1 cellular context compared by ENCODE assay signal in the genomic region with DNA sequence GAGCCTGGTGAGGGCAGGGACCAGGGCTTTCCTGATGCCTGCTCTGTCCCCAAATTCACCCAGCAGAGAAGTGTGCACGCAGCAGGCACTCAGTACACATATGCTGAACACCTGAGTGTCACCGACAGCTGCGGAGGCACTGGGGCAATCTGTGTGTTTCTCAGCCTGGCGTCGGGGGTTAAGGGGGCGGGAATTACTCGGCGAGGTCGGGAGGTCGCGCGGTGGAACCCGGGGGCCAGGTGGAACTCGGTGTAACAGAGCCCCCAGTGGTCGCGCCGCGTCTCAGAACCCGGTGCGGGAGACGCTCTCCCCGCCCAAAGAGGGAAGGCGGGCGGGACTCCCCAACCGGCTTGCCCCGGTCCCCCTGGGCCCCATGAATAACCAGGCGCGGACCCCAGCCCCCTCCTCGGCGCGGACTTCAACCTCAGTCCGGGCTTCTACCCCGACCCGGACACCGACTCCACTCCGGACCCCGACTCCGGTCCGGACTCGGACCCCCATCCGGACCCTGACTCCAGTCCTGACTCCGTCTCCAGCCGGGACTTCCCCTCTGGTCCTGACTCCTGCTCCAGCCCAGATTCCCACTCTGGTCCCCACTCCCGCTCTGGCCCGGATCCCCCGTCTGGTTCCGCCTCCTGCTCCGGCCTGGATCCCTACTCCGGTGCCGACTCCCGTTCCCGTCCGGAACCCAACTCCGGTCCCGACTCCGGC.
TF ChIP-seq lines count a peak whose summit lies in the region.

Gene SELENOV (plus strand): TSS at position 300 of the 711 bp plus-strand sequence. CDS start 74 bp downstream, at position 374.

TF ChIP-seq in HepG2, 621 proteins besides CTCF, POLR2A, EP300 and RAD21 (continued from another document and continues in another):
- TF ChIP-seq MNT (IDR thresholded peaks at IDR 0.05): no peak
- no peak for TF ChIP-seq RARA (CRISPR knock-in tag; IDR thresholded peaks at IDR 0.05)
- TF ChIP-seq KDM5B (CRISPR knock-in tag; IDR thresholded peaks at IDR 0.05; ENCODE audit: borderline replicate concordance): 0 out of 2 replicates have a peak, but pooled peaks have one; percentile 15
- TF ChIP-seq RFXANK (CRISPR knock-in tag; IDR thresholded peaks at IDR 0.05): no peak
- TF ChIP-seq PRMT3 (CRISPR knock-in tag; IDR thresholded peaks at IDR 0.05; ENCODE audit: borderline replicate concordance, low read depth): no peak
- no peak for TF ChIP-seq GLI4 (CRISPR knock-in tag; IDR thresholded peaks at IDR 0.05; ENCODE audit: borderline replicate concordance)
- no peak for TF ChIP-seq KMT2A (CRISPR knock-in tag; IDR thresholded peaks at IDR 0.05)
- no peak for TF ChIP-seq KAT7 (CRISPR knock-in tag; IDR thresholded peaks at IDR 0.05; ENCODE audit: borderline replicate concordance)
- TF ChIP-seq, protein P1, sequence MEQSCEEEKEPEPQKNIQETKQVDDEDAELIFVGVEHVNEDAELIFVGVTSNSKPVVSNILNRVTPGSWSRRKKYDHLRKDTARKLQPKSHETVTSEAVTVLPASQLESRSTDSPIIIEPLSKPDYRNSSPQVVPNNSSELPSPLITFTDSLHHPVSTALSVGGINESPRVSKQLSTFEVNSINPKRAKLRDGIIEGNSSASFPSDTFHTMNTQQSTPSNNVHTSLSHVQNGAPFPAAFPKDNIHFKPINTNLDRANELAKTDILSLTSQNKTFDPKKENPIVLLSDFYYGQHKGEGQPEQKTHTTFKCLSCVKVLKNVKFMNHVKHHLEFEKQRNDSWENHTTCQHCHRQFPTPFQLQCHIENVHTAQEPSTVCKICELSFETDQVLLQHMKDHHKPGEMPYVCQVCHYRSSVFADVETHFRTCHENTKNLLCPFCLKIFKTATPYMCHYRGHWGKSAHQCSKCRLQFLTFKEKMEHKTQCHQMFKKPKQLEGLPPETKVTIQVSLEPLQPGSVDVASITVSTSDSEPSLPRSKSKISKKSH (CRISPR knock-in tag; IDR thresholded peaks at IDR 0.05; ENCODE audit: borderline replicate concordance): 0 out of 2 replicates have a peak, but pooled peaks have one; percentile 1
- TF ChIP-seq, protein P2, sequence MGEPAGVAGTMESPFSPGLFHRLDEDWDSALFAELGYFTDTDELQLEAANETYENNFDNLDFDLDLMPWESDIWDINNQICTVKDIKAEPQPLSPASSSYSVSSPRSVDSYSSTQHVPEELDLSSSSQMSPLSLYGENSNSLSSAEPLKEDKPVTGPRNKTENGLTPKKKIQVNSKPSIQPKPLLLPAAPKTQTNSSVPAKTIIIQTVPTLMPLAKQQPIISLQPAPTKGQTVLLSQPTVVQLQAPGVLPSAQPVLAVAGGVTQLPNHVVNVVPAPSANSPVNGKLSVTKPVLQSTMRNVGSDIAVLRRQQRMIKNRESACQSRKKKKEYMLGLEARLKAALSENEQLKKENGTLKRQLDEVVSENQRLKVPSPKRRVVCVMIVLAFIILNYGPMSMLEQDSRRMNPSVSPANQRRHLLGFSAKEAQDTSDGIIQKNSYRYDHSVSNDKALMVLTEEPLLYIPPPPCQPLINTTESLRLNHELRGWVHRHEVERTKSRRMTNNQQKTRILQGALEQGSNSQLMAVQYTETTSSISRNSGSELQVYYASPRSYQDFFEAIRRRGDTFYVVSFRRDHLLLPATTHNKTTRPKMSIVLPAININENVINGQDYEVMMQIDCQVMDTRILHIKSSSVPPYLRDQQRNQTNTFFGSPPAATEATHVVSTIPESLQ (CRISPR knock-in tag; conservative IDR thresholded peaks at IDR 0.05): no peak
- TF ChIP-seq RBAK (CRISPR knock-in tag; IDR thresholded peaks at IDR 0.05): no peak
- TF ChIP-seq ZNF431 (CRISPR knock-in tag; IDR thresholded peaks at IDR 0.05; ENCODE audit: borderline replicate concordance, low read depth): no peak
- no peak for TF ChIP-seq ZNF296 (CRISPR knock-in tag; conservative IDR thresholded peaks at IDR 0.05)
- no peak for TF ChIP-seq ZNF589 (CRISPR knock-in tag; conservative IDR thresholded peaks at IDR 0.05)
- no peak for TF ChIP-seq ZNF792 (CRISPR knock-in tag; IDR thresholded peaks at IDR 0.05)
- TF ChIP-seq HDAC1 (CRISPR knock-in tag; IDR thresholded peaks at IDR 0.05): peak; percentile 43; the same call in 1 of the 2 replicates
- peak; percentile 46; the same call in 1 of the 2 replicates for TF ChIP-seq ZNF563 (CRISPR knock-in tag; IDR thresholded peaks at IDR 0.05)
- no peak for TF ChIP-seq MBNL3 (CRISPR knock-in tag; conservative IDR thresholded peaks at IDR 0.05)
- TF ChIP-seq, protein P3, sequence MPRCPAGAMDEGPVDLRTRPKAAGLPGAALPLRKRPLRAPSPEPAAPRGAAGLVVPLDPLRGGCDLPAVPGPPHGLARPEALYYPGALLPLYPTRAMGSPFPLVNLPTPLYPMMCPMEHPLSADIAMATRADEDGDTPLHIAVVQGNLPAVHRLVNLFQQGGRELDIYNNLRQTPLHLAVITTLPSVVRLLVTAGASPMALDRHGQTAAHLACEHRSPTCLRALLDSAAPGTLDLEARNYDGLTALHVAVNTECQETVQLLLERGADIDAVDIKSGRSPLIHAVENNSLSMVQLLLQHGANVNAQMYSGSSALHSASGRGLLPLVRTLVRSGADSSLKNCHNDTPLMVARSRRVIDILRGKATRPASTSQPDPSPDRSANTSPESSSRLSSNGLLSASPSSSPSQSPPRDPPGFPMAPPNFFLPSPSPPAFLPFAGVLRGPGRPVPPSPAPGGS (CRISPR knock-in tag; IDR thresholded peaks at IDR 0.05): no peak
- TF ChIP-seq THAP9 (CRISPR knock-in tag; IDR thresholded peaks at IDR 0.05; ENCODE audit: borderline replicate concordance): no peak
- no peak for TF ChIP-seq RNF2 (conservative IDR thresholded peaks at IDR 0.05; ENCODE audit: low read depth)
- TF ChIP-seq SMYD3 (CRISPR knock-in tag; IDR thresholded peaks at IDR 0.05): no peak
- no peak for TF ChIP-seq ZNF451 (CRISPR knock-in tag; IDR thresholded peaks at IDR 0.05)
- peak; percentile 39; the same call in 1 of the 2 replicates for TF ChIP-seq ZNF232 (CRISPR knock-in tag; IDR thresholded peaks at IDR 0.05; ENCODE audit: borderline replicate concordance)
- no peak for TF ChIP-seq ZNF605 (CRISPR knock-in tag; IDR thresholded peaks at IDR 0.05)
- TF ChIP-seq, protein P4, sequence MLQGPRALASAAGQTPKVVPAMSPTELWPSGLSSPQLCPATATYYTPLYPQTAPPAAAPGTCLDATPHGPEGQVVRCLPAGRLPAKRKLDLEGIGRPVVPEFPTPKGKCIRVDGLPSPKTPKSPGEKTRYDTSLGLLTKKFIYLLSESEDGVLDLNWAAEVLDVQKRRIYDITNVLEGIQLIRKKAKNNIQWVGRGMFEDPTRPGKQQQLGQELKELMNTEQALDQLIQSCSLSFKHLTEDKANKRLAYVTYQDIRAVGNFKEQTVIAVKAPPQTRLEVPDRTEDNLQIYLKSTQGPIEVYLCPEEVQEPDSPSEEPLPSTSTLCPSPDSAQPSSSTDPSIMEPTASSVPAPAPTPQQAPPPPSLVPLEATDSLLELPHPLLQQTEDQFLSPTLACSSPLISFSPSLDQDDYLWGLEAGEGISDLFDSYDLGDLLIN (CRISPR knock-in tag; IDR thresholded peaks at IDR 0.05; ENCODE audit: borderline replicate concordance): 0 out of 2 replicates have a peak, but pooled peaks have one; percentile 36
- TF ChIP-seq, protein P5, sequence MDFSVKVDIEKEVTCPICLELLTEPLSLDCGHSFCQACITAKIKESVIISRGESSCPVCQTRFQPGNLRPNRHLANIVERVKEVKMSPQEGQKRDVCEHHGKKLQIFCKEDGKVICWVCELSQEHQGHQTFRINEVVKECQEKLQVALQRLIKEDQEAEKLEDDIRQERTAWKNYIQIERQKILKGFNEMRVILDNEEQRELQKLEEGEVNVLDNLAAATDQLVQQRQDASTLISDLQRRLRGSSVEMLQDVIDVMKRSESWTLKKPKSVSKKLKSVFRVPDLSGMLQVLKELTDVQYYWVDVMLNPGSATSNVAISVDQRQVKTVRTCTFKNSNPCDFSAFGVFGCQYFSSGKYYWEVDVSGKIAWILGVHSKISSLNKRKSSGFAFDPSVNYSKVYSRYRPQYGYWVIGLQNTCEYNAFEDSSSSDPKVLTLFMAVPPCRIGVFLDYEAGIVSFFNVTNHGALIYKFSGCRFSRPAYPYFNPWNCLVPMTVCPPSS (IDR thresholded peaks at IDR 0.05): no peak
- TF ChIP-seq, protein P6, sequence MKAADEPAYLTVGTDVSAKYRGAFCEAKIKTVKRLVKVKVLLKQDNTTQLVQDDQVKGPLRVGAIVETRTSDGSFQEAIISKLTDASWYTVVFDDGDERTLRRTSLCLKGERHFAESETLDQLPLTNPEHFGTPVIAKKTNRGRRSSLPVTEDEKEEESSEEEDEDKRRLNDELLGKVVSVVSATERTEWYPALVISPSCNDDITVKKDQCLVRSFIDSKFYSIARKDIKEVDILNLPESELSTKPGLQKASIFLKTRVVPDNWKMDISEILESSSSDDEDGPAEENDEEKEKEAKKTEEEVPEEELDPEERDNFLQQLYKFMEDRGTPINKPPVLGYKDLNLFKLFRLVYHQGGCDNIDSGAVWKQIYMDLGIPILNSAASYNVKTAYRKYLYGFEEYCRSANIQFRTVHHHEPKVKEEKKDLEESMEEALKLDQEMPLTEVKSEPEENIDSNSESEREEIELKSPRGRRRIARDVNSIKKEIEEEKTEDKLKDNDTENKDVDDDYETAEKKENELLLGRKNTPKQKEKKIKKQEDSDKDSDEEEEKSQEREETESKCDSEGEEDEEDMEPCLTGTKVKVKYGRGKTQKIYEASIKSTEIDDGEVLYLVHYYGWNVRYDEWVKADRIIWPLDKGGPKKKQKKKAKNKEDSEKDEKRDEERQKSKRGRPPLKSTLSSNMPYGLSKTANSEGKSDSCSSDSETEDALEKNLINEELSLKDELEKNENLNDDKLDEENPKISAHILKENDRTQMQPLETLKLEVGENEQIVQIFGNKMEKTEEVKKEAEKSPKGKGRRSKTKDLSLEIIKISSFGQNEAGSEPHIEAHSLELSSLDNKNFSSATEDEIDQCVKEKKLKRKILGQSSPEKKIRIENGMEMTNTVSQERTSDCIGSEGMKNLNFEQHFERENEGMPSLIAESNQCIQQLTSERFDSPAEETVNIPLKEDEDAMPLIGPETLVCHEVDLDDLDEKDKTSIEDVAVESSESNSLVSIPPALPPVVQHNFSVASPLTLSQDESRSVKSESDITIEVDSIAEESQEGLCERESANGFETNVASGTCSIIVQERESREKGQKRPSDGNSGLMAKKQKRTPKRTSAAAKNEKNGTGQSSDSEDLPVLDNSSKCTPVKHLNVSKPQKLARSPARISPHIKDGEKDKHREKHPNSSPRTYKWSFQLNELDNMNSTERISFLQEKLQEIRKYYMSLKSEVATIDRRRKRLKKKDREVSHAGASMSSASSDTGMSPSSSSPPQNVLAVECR (CRISPR knock-in tag; IDR thresholded peaks at IDR 0.05; ENCODE audit: borderline replicate concordance): peak; percentile 41; the same call in 1 of the 2 replicates
- TF ChIP-seq STAG1 (CRISPR knock-in tag; IDR thresholded peaks at IDR 0.05): peak; percentile 20; the same call in 1 of the 2 replicates
- TF ChIP-seq THAP8 (CRISPR knock-in tag; IDR thresholded peaks at IDR 0.05; ENCODE audit: borderline replicate concordance): no peak
- no peak for TF ChIP-seq ZNF674 (CRISPR knock-in tag; IDR thresholded peaks at IDR 0.05; ENCODE audit: low read depth)
- TF ChIP-seq ZBTB3 (CRISPR knock-in tag; IDR thresholded peaks at IDR 0.05; ENCODE audit: borderline replicate concordance, low read depth): no peak
